Comparison of ENCODE assay signal across 8 cellular contexts in the genomic region with DNA sequence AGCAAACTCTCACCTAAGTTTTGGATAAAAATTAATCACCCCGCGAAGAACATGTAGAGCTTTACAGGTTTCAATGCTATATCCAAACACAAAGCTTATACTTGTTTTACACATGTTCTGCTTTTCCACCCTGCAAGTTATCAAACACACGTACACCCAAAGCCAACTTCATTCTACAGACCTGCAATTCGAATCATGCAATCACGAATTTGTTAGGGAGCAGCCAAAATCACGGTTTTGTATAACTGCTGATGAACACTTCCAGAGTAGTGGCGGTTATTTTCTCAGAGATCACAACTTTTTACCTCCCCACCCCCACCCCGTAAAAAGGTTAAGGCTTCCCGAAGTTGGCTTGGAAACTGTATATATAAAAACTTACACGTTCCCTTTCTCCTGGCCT. TPM values are rescaled to one million over a fixed set of nuclear protein-coding genes. Genes with fewer than 3 reads are reported as not detected.
DNase-seq lines count a peak whose midpoint lies in the region; ATAC-seq, FAIRE-seq and TF ChIP-seq lines count a peak whose summit lies in the region.

No MANE protein-coding gene starts in this region.

- dilution Hi-C loops in IMR-90 (cut with HindIII; ENCODE audit: low sequenced_read_pairs, unreplicated experiment) = no loop called here

- H3K4me3 ChIP-seq in A549 (peak overlapping the region; percentile 64), IMR-90 (ENCODE audit: insufficient read depth, low read depth, low read length) (peak overlapping the region; percentile 94), body of pancreas (peak overlapping the region; percentile 75 to 79), mesodermal cell (ENCODE audit: extremely low read depth, insufficient read depth, low read length, poor library complexity, severe bottlenecking) (peak overlapping the region; percentile 91)

- ATAC-seq in A549 (no peak), IMR-90 (ENCODE audit: low read depth) (no peak), body of pancreas (no peak), GM21528 (IDR thresholded peaks at IDR 0.05; ENCODE audit: low FRiP score, unreplicated experiment) (no peak), GM19452 (IDR thresholded peaks at IDR 0.05; ENCODE audit: unreplicated experiment) (no peak)

- intact Hi-C loops in IMR-90 (cut with micrococcal nuclease) (loop anchor here (1.0 kb wide), 1 partner anchor 33 kb away; no protein-coding TSS in a partner anchor), body of pancreas (cut with DNase I) (no loop called here)

- H3K14ac ChIP-seq in IMR-90 (replicated peaks; ENCODE audit: low read depth, low read length) = peak overlapping the region; percentile 98

- no peak overlapping the region; the same call in 1 of the 2 replicates for H3K18ac ChIP-seq in IMR-90 (ENCODE audit: low read depth, low read length)

- no peak overlapping the region for H2AK9ac ChIP-seq in IMR-90 (replicated peaks; ENCODE audit: low read depth, low read length, poor library complexity)

- H3K4me1 ChIP-seq in A549 (peaks cover 26% of the 10 kb centered on the region; the same call in 2 of the 3 replicates), IMR-90 (ENCODE audit: control insufficient read depth, insufficient read depth, low read length) (peaks cover 5% of the 10 kb centered on the region), body of pancreas (peaks cover 27% of the 10 kb centered on the region), mesodermal cell (ENCODE audit: control insufficient read depth, insufficient read depth, low read length, poor library complexity, severe bottlenecking) (peaks cover 11% of the 10 kb centered on the region)

- BruUV-seq in IMR-90 (replicated peaks; lab: Mats Ljungman, UMichigan) = no TSS peak

- H4K8ac ChIP-seq in IMR-90 (ENCODE audit: low read depth in 2 of 2, low read length in 2 of 2) = peak overlapping the region in 1 of 2 experiments; percentile 34; a peak in 2 of 4 replicates

- TF ChIP-seq RAD21 in A549 (conservative IDR thresholded peaks at IDR 0.05 in 1 of 2, IDR thresholded peaks at IDR 0.05 in 1 of 2) (no peak), IMR-90 (IDR thresholded peaks at IDR 0.05; ENCODE audit: low read length) (no peak)

- TF ChIP-seq POLR2A in A549 (IDR thresholded peaks at IDR 0.05; ENCODE audit: low read length) = no peak
- TF ChIP-seq POLR2A in IMR-90 (IDR thresholded peaks at IDR 0.05; ENCODE audit: low read depth, low read length) = no peak
- TF ChIP-seq POLR2A in body of pancreas (IDR thresholded peaks at IDR 0.05) = no peak

- POLR2A ChIA-PET in A549 (lab: Yijun Ruan, JAX) (interaction anchor here (1.4 to 3.8 kb wide), 3 partner anchors 33 to 35 kb away, joined by 4 to 20 read pairs (median 7); a partner anchor contains a TSS), IMR-90 (lab: Charles Lee; ENCODE audit: unreplicated experiment) (interaction anchor here (0.5 to 1.1 kb wide), 2 partner anchors 46 to 64 kb away, joined by 3 read pairs; no protein-coding TSS in a partner anchor)

- H4K5ac ChIP-seq in IMR-90 (ENCODE audit: low read depth, low read length) = no peak overlapping the region; the same call in 1 of the 2 replicates

- peak overlapping the region; percentile 98 for H3K23ac ChIP-seq in IMR-90 (ENCODE audit: low read depth, low read length)

- H3K56ac ChIP-seq in IMR-90 (ENCODE audit: extremely low read depth, insufficient read depth, low read length) = peak overlapping the region; percentile 57; the same call in 1 of the 2 replicates

- H3K27ac ChIP-seq in A549 (peak overlapping the region; percentile 94 to 100), IMR-90 (ENCODE audit: insufficient read depth, low read length) (peak overlapping the region; percentile 39; the same call in 1 of the 2 replicates), body of pancreas (peak overlapping the region in 3 of 4 donors; percentile 90 to 96 (median 91)), mesodermal cell (ENCODE audit: low read depth, low read length, severe bottlenecking) (peak overlapping the region; percentile 96)

- H3K36me3 ChIP-seq in IMR-90 (ENCODE audit: control insufficient read depth, insufficient read depth, low read length) (peaks cover 17% of the 10 kb centered on the region), body of pancreas (replicated peaks in 1 of 2; ENCODE audit: insufficient read depth in 1 of 2, low read depth in 2 of 2) (peaks cover 0 to 7% of the 10 kb centered on the region in 2 donors), mesodermal cell (ENCODE audit: control insufficient read depth, insufficient read depth, low read length) (peaks cover 47% of the 10 kb centered on the region)

- CTCF ChIA-PET in A549 (lab: Yijun Ruan, JAX) = interaction anchor here (1.2 to 2.0 kb wide), 2 partner anchors 33 to 44 kb away, joined by 3 to 6 read pairs; a partner anchor contains a TSS
- CTCF ChIA-PET in IMR-90 (lab: Yijun Ruan, JAX) = interaction anchor here (1.0 to 1.2 kb wide), 2 partner anchors 14 to 40 kb away, joined by 3 to 4 read pairs; no protein-coding TSS in a partner anchor

- no peaks in the 10 kb centered on the region for H3K27me3 ChIP-seq in IMR-90 (ENCODE audit: control insufficient read depth, insufficient read depth, low read length)
- no peaks in the 10 kb centered on the region for H3K27me3 ChIP-seq in body of pancreas

- FAIRE-seq in A549 (lab: Jason Lieb, UNC) = no peak

- in situ Hi-C loops in IMR-90 (cut with MboI; ENCODE audit: low sequenced_read_pairs) = no loop called here

- H2AK5ac ChIP-seq in IMR-90 (ENCODE audit: low read depth, low read length) = peak overlapping the region; percentile 43; the same call in 1 of the 2 replicates

- H4K20me1 ChIP-seq in IMR-90 (ENCODE audit: insufficient read depth, low read length) = peaks cover 38% of the 10 kb centered on the region; the same call in 1 of the 2 replicates

- peak overlapping the region; percentile 90; the same call in 1 of the 2 replicates for H3K9ac ChIP-seq in IMR-90 (ENCODE audit: low read depth, low read length)

- peaks cover 21 to 41% of the 10 kb centered on the region in 2 experiments for H3K79me1 ChIP-seq in IMR-90 (ENCODE audit: low read depth in 1 of 2, low read length in 2 of 2)

- H3K4me2 ChIP-seq in A549 (peak overlapping the region; percentile 95), IMR-90 (ENCODE audit: low read depth, low read length) (peak overlapping the region; percentile 100)

- H4K91ac ChIP-seq in IMR-90 (ENCODE audit: insufficient read depth, low read depth, low read length) = no peak overlapping the region

- TF ChIP-seq CTCF in A549 (IDR thresholded peaks at IDR 0.05) (no peak), IMR-90 (conservative IDR thresholded peaks at IDR 0.05; ENCODE audit: low read depth, low read length) (no peak), body of pancreas (IDR thresholded peaks at IDR 0.05) (no peak)

- H2BK5ac ChIP-seq in IMR-90 (ENCODE audit: low read depth, low read length, poor library complexity, severe bottlenecking) = peak overlapping the region; percentile 91

- H3K9me3 ChIP-seq in A549 = no peaks in the 10 kb centered on the region
- no peaks in the 10 kb centered on the region for H3K9me3 ChIP-seq in IMR-90 (ENCODE audit: control insufficient read depth, insufficient read depth, low read length)
- H3K9me3 ChIP-seq in body of pancreas = no peaks in the 10 kb centered on the region
- H3K9me3 ChIP-seq in mesodermal cell (ENCODE audit: control insufficient read depth, low read length) = no peaks in the 10 kb centered on the region

- peak overlapping the region; percentile 39; the same call in 1 of the 2 replicates for H2BK20ac ChIP-seq in IMR-90 (ENCODE audit: low read depth, low read length)

- H3K9me1 ChIP-seq in IMR-90 (ENCODE audit: insufficient read depth, low read length) = peaks cover 4% of the 10 kb centered on the region; the same call in 1 of the 2 replicates

- no peak overlapping the region for H2BK120ac ChIP-seq in IMR-90 (ENCODE audit: low read depth, low read length)

- H2AFZ ChIP-seq in IMR-90 (replicated peaks; ENCODE audit: low read length, poor library complexity) = no peak overlapping the region

- peak overlapping the region; percentile 54; the same call in 1 of the 3 replicates for H2BK15ac ChIP-seq in IMR-90 (ENCODE audit: low read depth, low read length)

- no peak for DNase-seq in A549 (ENCODE audit: low read depth in 1 of 2, low spot score in 1 of 2)
- DNase-seq in IMR-90 = no peak
- no peak for DNase-seq in body of pancreas
- no peak for DNase-seq in Ammon's horn (ENCODE audit: low spot score)
- DNase-seq in activated effector memory CD4-positive, alpha-beta T cell treated with anti-CD3 and anti-CD28 coated beads, Interleukin-2, amount 50 U/mL, for 16 hours = no peak

- no peak for TF ChIP-seq EP300 in A549 (IDR thresholded peaks at IDR 0.05)

- peak overlapping the region; percentile 52 for H3K4ac ChIP-seq in IMR-90 (ENCODE audit: low read depth, low read length)

- WGBS in A549 (ENCODE audit: missing lambda C conversion rate) = 4% methylated on average over 10 of the region's 10 CpGs
- WGBS in IMR-90 (ENCODE audit: extremely low coverage in 2 of 2, insufficient read length in 1 of 2), 2 experiments = 20% methylated on average over 2 of the region's 10 CpGs; no CpG with 5 or more reads in 1 of the 2 experiments
- 2 to 3% methylated on average over 10 of the region's 10 CpGs for WGBS in body of pancreas, 2 donors
- WGBS in mesodermal cell (ENCODE audit: insufficient coverage in 2 of 2), 2 experiments = 0 to 11% methylated on average over 5 to 6 of the region's 10 CpGs

RNA-seq across cellular contexts. Expression of a gene that starts 1.4 kb away (rescaled TPM):
- polyA plus RNA-seq in A549 (2011; rRNA removed) (173 and 222 TPM in 2 replicates), A549 (2017; fragmentation: RNase III; extraction: RNeasy Plus Mini Kit Qiagen cat#74134 plus additional on column Dnase treatment) (256 to 269 TPM (median 265 TPM) in 3 replicates), IMR-90 (2012; rRNA removed) (136 and 155 TPM in 2 replicates)
- polyA plus RNA-seq in A549 (2012; cell fraction: cytosol; rRNA removed) = 78.0 and 85.1 TPM in 2 replicates
- 46.9 and 71.9 TPM in 2 replicates for polyA plus RNA-seq in A549 (2012; cell fraction: nucleus; rRNA removed)
- 17.6 and 20.0 TPM in 2 replicates for polyA minus RNA-seq in A549 (2011; rRNA and poly(A)+ RNA removed)
- total RNA-seq in IMR-90 (2012; rRNA removed) (55.2 and 234 TPM in 2 replicates), body of pancreas (100 to 1,000 TPM in 1 of 2 donors, 10 to 100 TPM in 1; 97.2 to 153 TPM)
- 56.5 and 68.4 TPM in 2 replicates for polyA plus RNA-seq in IMR-90 (2012; cell fraction: cytosol; rRNA removed)
- 44.9 and 118 TPM in 2 replicates for polyA plus RNA-seq in IMR-90 (2012; cell fraction: nucleus; rRNA removed; ENCODE audit: low replicate concordance)
- polyA plus RNA-seq in mesodermal cell (2013, experiment 1 of 2) = 410 TPM
- polyA plus RNA-seq in mesodermal cell (2013, experiment 2 of 2) = 468 TPM

RNA-seq across cellular contexts. Expression of a gene that starts 34.1 kb away (rescaled TPM):
- polyA plus RNA-seq in A549 (2011; rRNA removed) (15.0 and 22.2 TPM in 2 replicates), A549 (2017; fragmentation: RNase III; extraction: RNeasy Plus Mini Kit Qiagen cat#74134 plus additional on column Dnase treatment) (6.4 to 6.9 TPM (median 6.6 TPM) in 3 replicates), IMR-90 (2012; rRNA removed) (5.8 and 6.7 TPM in 2 replicates)
- polyA plus RNA-seq in A549 (2012; cell fraction: cytosol; rRNA removed) = 4.7 and 5.0 TPM in 2 replicates
- polyA plus RNA-seq in A549 (2012; cell fraction: nucleus; rRNA removed) = 2.7 and 3.7 TPM in 2 replicates
- 23.7 and 26.5 TPM in 2 replicates for polyA minus RNA-seq in A549 (2011; rRNA and poly(A)+ RNA removed)
- total RNA-seq in IMR-90 (2012; rRNA removed) (28.7 and 55.5 TPM in 2 replicates), body of pancreas (10 to 100 TPM; 53.7 to 75.2 TPM)
- 2.3 and 3.9 TPM in 2 replicates for polyA plus RNA-seq in IMR-90 (2012; cell fraction: cytosol; rRNA removed)
- polyA plus RNA-seq in IMR-90 (2012; cell fraction: nucleus; rRNA removed; ENCODE audit: low replicate concordance) = 2.6 and 10.5 TPM in 2 replicates
- polyA plus RNA-seq in mesodermal cell (2013, experiment 1 of 2) = 22.8 TPM
- 22.2 TPM for polyA plus RNA-seq in mesodermal cell (2013, experiment 2 of 2)

Comparison
In these comparisons a context has a peak if more than half of its experiments do, and no peak if none do; other contexts are left out.
1. H3K27ac ChIP-seq: peak in every context shown above with its lines; median percentile 97 in A549; 96 in mesodermal cell; 91 in body of pancreas; 39 in IMR-90.